In the genomic region with DNA sequence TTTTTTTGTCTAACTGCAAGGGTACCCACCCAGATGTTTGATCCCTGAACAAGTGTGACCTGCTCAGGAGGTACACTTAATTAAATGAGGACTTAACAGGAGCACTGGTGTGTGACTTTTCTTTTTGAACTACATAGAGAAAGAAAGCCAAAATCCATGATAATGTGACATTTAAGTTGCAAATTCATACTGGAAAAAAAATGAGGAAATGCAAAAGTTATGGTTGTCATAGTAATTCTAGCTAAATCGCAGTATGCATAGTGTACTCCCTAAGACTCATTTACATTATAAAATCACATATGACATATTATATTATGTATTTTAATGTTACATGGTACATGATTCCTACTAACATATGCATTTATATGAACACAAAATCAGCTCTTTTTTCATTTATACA, we compare ENCODE assay signal across 33 cellular contexts.
"Had no signal": no experiment of that assay in that cellular context is flagged by ENCODE, and none has a peak within 500 bp of the region (broad histone marks: within the 10 kb centered on the region; RNA-seq: fewer than 3 reads in every experiment).

No MANE protein-coding gene starts in this region.

- H3K4me3 ChIP-seq: MG63 had no signal

- H3K9me3 ChIP-seq: MG63 had no signal

- DNase-seq: MG63, MM.1S, NCI-H1048, NCI-H1092, NCI-H1092 treated with DMSO at 0.1 percent for 48 hours, NCI-H1105, NCI-H1105 treated with DMSO at 0.1 percent for 48 hours, NCI-H1417, NCI-H1417 treated with DMSO at 0.1 percent for 48 hours, NCI-H1436, NCI-H1436 treated with DMSO at 0.1 percent for 48 hours, NCI-H146, NCI-H1694, NCI-H1694 treated with DMSO at 0.1 percent for 48 hours, NCI-H187, NCI-H187 treated with DMSO at 0.1 percent for 48 hours, NCI-H1930, NCI-H2029, NCI-H2029 treated with DMSO at 0.1 percent for 48 hours, NCI-H2081, NCI-H2081 treated with DMSO at 0.1 percent for 48 hours, NCI-H2107, NCI-H2171, NCI-H2171 treated with DMSO at 0.1 percent for 48 hours, NCI-H2227 treated with DMSO at 0.1 percent for 48 hours, NCI-H226, NCI-H345, NCI-H446, NCI-H446 treated with DMSO at 0.1 percent for 48 hours, NCI-H510A, NCI-H510A treated with DMSO at 0.1 percent for 48 hours, NCI-H524, NCI-H524 treated with DMSO at 0.1 percent for 48 hours had no signal

- H3K36me3 ChIP-seq: MG63 had no signal

- H3K27me3 ChIP-seq: MG63 had no signal
